ENCODE assay signal across 19 cellular contexts in genomic region chr7:1947586-1948217, GRCh38.
"Had no signal": no experiment of that assay in that cellular context is flagged by ENCODE, and none has a peak within 500 bp of the region (broad histone marks: within the 10 kb centered on the region; RNA-seq: fewer than 3 reads in every experiment).

No MANE protein-coding gene starts in this region.

- H3K9me3 Mint-ChIP-seq: activated naive CD4-positive, alpha-beta T cell treated with anti-CD3 and anti-CD28 coated beads, Interleukin-2, amount 50 U/mL, for 24 hours; endodermal cell; nephron progenitor cell; stimulated activated naive CD8-positive, alpha-beta T cell treated with anti-CD3 and anti-CD28 coated beads, Interleukin-15, amount 100 ng/mL, for 72 hours had no signal

- ATAC-seq: heart left ventricle; stimulated activated naive CD8-positive, alpha-beta T cell treated with anti-CD3 and anti-CD28 coated beads, Interleukin-15, amount 100 ng/mL, for 72 hours had no signal

- H3K9me3 ChIP-seq: colonic mucosa, heart left ventricle, suprapubic skin had no signal

- H3K4me1 ChIP-seq: colonic mucosa had no signal

- H3K4me3 ChIP-seq: cardiac muscle cell, colonic mucosa, heart left ventricle, suprapubic skin had no signal

- H3K27me3 Mint-ChIP-seq: activated naive CD4-positive, alpha-beta T cell treated with anti-CD3 and anti-CD28 coated beads, Interleukin-2, amount 50 U/mL, for 24 hours; stimulated activated naive CD8-positive, alpha-beta T cell treated with anti-CD3 and anti-CD28 coated beads, Interleukin-15, amount 100 ng/mL, for 72 hours had no signal

- H3K4me3 Mint-ChIP-seq: activated naive CD4-positive, alpha-beta T cell treated with anti-CD3 and anti-CD28 coated beads, Interleukin-2, amount 50 U/mL, for 24 hours; endodermal cell; nephron progenitor cell; stimulated activated naive CD8-positive, alpha-beta T cell treated with anti-CD3 and anti-CD28 coated beads, Interleukin-15, amount 100 ng/mL, for 72 hours had no signal

- H3K27me3 ChIP-seq: cardiac muscle cell, colonic mucosa, heart left ventricle, suprapubic skin had no signal

- H3K27ac Mint-ChIP-seq: activated naive CD4-positive, alpha-beta T cell treated with anti-CD3 and anti-CD28 coated beads, Interleukin-2, amount 50 U/mL, for 24 hours; endodermal cell; nephron progenitor cell; stimulated activated naive CD8-positive, alpha-beta T cell treated with anti-CD3 and anti-CD28 coated beads, Interleukin-15, amount 100 ng/mL, for 72 hours had no signal

- DNase-seq: activated CD4-positive, alpha-beta T cell treated with anti-CD3 and anti-CD28 coated beads for 1 hour; activated CD4-positive, alpha-beta T cell treated with anti-CD3 and anti-CD28 coated beads, Interleukin-2, amount 50 U/mL, for 4 hours; activated gamma-delta T cell; colonic mucosa; endodermal cell; nephron progenitor cell; occipital lobe; retina; small intestine; stimulated activated CD4-positive, alpha-beta T cell treated with anti-CD3 and anti-CD28 coated beads, Interleukin-4, amount 100 ng/mL, for 1 hour; stimulated activated naive CD8-positive, alpha-beta T cell treated with anti-CD3 and anti-CD28 coated beads, Interleukin-15, amount 100 ng/mL, for 72 hours; T-helper 2 cell; trophoblast cell had no signal

- H3K27ac ChIP-seq: cardiac muscle cell, colonic mucosa, epithelial cell of prostate, heart left ventricle, suprapubic skin, VCaP had no signal

- H3K36me3 ChIP-seq: cardiac muscle cell, colonic mucosa, heart left ventricle, suprapubic skin had no signal
